ENCODE assay signal across 8 cellular contexts in genomic region chr9:35813434-35814105, GRCh38. TPM values are rescaled to one million over a fixed set of nuclear protein-coding genes. Genes with fewer than 3 reads are reported as not detected.
A peak's percentile ranks its signal among the peaks of the same experiment; 100 is the strongest.
DNase-seq lines count a peak whose midpoint lies in the region; ATAC-seq and TF ChIP-seq lines count a peak whose summit lies in the region.

No MANE protein-coding gene starts in this region.

- peaks cover 3% of the 10 kb centered on the region for H3K27me3 Mint-ChIP-seq in dendritic cell treated with granulocyte-macrophage colony-stimulating factor and Interleukin-4, amounts not matched to agents 40 ng/mL and 50 ng/mL, for 4 days
- no peaks in the 10 kb centered on the region for H3K27me3 Mint-ChIP-seq in natural killer cell (ENCODE audit: low read depth in 2 of 2)

- intact Hi-C loops in dendritic cell treated with granulocyte-macrophage colony-stimulating factor and Interleukin-4, amounts not matched to agents 40 ng/mL and 50 ng/mL, for 4 days (cut with micrococcal nuclease), result loop anchor here (2.0 to 10.0 kb wide), 2 partner anchors 77 to 169 kb away; no protein-coding TSS in a partner anchor
- intact Hi-C loops in natural killer cell (cut with micrococcal nuclease), result loop anchor here (2.0 to 10.0 kb wide), 3 partner anchors 81 to 699 kb away; partner anchors contain the start of genes ATOSB, CREB3 and TLN1

- DNase-seq in NCI-H2107 treated with DMSO at 0.1 percent for 48 hours (lab: John Stamatoyannopoulos, UW; ENCODE audit: unreplicated experiment) (peak; percentile 8), NCI-H2107 (lab: John Stamatoyannopoulos, UW) (no peak), NCI-H1092 treated with DMSO at 0.1 percent for 48 hours (lab: John Stamatoyannopoulos, UW) (peak; percentile 28), natural killer cell (no peak), NCI-H1436 treated with DMSO at 0.1 percent for 48 hours (lab: John Stamatoyannopoulos, UW) (no peak), RPMI8226 (no peak)

- peaks cover 56% of the 10 kb centered on the region for H3K4me1 Mint-ChIP-seq in dendritic cell treated with granulocyte-macrophage colony-stimulating factor and Interleukin-4, amounts not matched to agents 40 ng/mL and 50 ng/mL, for 4 days (ENCODE audit: low read depth)
- peaks cover 43 to 53% of the 10 kb centered on the region in 2 donors for H3K4me1 Mint-ChIP-seq in natural killer cell

- H3K4me3 Mint-ChIP-seq in dendritic cell treated with granulocyte-macrophage colony-stimulating factor and Interleukin-4, amounts not matched to agents 40 ng/mL and 50 ng/mL, for 4 days, result no peak overlapping the region
- H3K4me3 Mint-ChIP-seq in natural killer cell, result peak overlapping the region; percentile 98

- H3K36me3 Mint-ChIP-seq in dendritic cell treated with granulocyte-macrophage colony-stimulating factor and Interleukin-4, amounts not matched to agents 40 ng/mL and 50 ng/mL, for 4 days (ENCODE audit: low read depth), result peaks cover 12% of the 10 kb centered on the region
- no peaks in the 10 kb centered on the region for H3K36me3 Mint-ChIP-seq in natural killer cell

- no peak for TF ChIP-seq CTCF in natural killer cell (IDR thresholded peaks at IDR 0.05)

- ATAC-seq in natural killer cell (no peak), GM19397 (IDR thresholded peaks at IDR 0.05; ENCODE audit: unreplicated experiment) (no peak)

- H3K9me3 Mint-ChIP-seq in dendritic cell treated with granulocyte-macrophage colony-stimulating factor and Interleukin-4, amounts not matched to agents 40 ng/mL and 50 ng/mL, for 4 days, result no peaks in the 10 kb centered on the region
- no peaks in the 10 kb centered on the region for H3K9me3 Mint-ChIP-seq in natural killer cell

- peak overlapping the region; percentile 86 for H3K27ac Mint-ChIP-seq in dendritic cell treated with granulocyte-macrophage colony-stimulating factor and Interleukin-4, amounts not matched to agents 40 ng/mL and 50 ng/mL, for 4 days
- peak overlapping the region; percentile 96 to 98 for H3K27ac Mint-ChIP-seq in natural killer cell

RNA-seq across cellular contexts. Expression of gene HINT2, which starts 1.3 kb away (rescaled TPM):
- total RNA-seq in natural killer cell, result 10 to 100 TPM; 25.8 to 27.5 (median 25.9) TPM

RNA-seq across cellular contexts. Expression of gene SPAG8, which starts 1.5 kb away (rescaled TPM):
- 1 to 10 TPM; 2.0 to 2.4 (median 2.1) TPM for total RNA-seq in natural killer cell

RNA-seq across cellular contexts. Expression of gene FAM221B, which starts 15.0 kb away (rescaled TPM):
- total RNA-seq in natural killer cell, result not detected

RNA-seq across cellular contexts. Expression of gene TMEM8B, which starts 15.5 kb away (rescaled TPM):
- total RNA-seq in natural killer cell, result 1 to 10 TPM; 5.2 to 7.8 (median 5.4) TPM

RNA-seq across cellular contexts. Expression of gene NPR2, which starts 22.2 kb away (rescaled TPM):
- total RNA-seq in natural killer cell, result 1 to 10 TPM; 2.1 to 2.7 (median 2.4) TPM

Comparison
In these comparisons a context has a peak if more than half of its experiments do, and no peak if none do; other contexts are left out.
1. DNase-seq: peak in NCI-H2107 treated with DMSO at 0.1 percent for 48 hours (single experiment) and NCI-H1092 treated with DMSO at 0.1 percent for 48 hours (single experiment); none in NCI-H2107 (single experiment), natural killer cell (single experiment), NCI-H1436 treated with DMSO at 0.1 percent for 48 hours (single experiment) and RPMI8226 (single experiment).